Comparison of ENCODE assay signal across 1 cellular context in the genomic region with DNA sequence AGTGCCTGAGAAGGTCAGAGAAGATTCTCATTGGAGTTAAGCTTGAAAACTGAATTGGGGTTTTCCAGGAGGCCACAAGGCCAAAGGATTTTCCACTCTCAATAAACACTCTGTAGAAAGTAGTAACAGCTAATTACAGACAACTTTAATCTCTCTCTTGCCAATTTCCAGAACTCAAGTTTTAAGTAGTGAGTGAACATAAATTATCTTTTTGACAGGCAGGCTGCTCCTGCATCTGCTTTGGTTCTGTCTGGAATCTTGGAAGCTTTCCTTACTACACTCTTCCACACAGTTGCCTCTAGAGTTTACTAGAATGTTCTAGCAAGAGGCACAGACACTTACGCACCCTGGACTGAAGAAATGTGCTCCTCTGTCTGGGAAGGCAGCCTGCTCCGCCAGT.
TF ChIP-seq lines count a peak whose summit lies in the region.

No MANE protein-coding gene starts in this region.

TF ChIP-seq in IMR-90, 13 proteins besides CTCF, POLR2A, EP300 and RAD21:
- TF ChIP-seq MAFK (IDR thresholded peaks at IDR 0.05; ENCODE audit: low read depth, low read length) (no peak), NFE2L2 (IDR thresholded peaks at IDR 0.05; ENCODE audit: low read depth, low read length) (no peak), RFX5 (IDR thresholded peaks at IDR 0.05; ENCODE audit: low read depth, low read length) (no peak), SMC3 (IDR thresholded peaks at IDR 0.05; ENCODE audit: low read depth, low read length) (no peak), MXI1 (IDR thresholded peaks at IDR 0.05; ENCODE audit: borderline replicate concordance, low read depth, low read length) (no peak), CEBPB (IDR thresholded peaks at IDR 0.05; ENCODE audit: low read depth, low read length) (no peak), CHD1 (IDR thresholded peaks at IDR 0.05; ENCODE audit: low read depth, low read length) (no peak)
- TF ChIP-seq, protein P1, sequence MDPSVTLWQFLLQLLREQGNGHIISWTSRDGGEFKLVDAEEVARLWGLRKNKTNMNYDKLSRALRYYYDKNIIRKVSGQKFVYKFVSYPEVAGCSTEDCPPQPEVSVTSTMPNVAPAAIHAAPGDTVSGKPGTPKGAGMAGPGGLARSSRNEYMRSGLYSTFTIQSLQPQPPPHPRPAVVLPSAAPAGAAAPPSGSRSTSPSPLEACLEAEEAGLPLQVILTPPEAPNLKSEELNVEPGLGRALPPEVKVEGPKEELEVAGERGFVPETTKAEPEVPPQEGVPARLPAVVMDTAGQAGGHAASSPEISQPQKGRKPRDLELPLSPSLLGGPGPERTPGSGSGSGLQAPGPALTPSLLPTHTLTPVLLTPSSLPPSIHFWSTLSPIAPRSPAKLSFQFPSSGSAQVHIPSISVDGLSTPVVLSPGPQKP (IDR thresholded peaks at IDR 0.05; ENCODE audit: borderline replicate concordance, low read depth, low read length) = no peak
